ENCODE assay signal across 8 cellular contexts in the genomic region with DNA sequence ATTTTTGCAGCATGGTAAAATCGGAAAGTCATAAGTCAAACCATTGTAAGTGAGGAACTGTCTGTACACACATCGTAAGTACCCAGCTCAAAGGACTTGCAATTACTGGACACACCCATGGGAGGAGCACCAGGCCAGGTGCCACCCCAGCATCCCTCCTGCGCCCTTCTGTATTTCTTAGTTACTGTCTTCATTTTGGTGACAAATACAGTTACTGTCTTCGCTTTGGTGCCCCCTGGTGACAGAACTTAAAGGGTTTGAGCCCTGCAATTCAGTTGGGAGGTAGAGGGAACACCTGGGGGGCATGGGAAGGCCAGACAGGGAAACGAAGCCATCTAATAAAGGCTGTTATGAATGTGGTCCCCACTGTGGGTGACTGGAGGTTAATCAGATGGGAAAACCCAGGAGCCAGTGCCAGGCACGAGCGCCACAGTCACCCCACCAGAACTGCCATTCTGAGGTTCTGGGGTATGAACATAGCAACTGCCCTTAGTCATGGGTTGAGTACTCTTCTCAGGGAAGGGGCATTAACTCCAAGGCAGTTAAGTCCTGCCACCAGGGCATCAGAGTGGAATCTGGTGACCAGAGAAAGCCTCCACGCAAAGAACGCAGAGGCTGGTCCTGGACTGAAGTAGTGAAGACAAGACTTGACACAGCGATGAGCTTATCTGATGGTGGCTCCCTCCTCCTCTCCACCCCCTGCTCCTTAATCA.
DNase-seq lines count a peak whose midpoint lies in the region; ATAC-seq and TF ChIP-seq lines count a peak whose summit lies in the region.

No MANE protein-coding gene starts in this region.

- H3K27me3 ChIP-seq in DND-41 (ENCODE audit: insufficient read depth, low read length, poor library complexity), result no peaks in the 10 kb centered on the region
- H3K27me3 ChIP-seq in SU-DHL-6 (ENCODE audit: low read length), result no peaks in the 10 kb centered on the region
- H3K27me3 ChIP-seq in naive thymus-derived CD4-positive, alpha-beta T cell (ENCODE audit: control insufficient read depth in 2 of 2, insufficient read depth in 2 of 2, low read length in 2 of 2), result no peaks in the 10 kb centered on the region

- H4K20me1 ChIP-seq in DND-41 (ENCODE audit: insufficient read depth, low read length), result no peaks in the 10 kb centered on the region
- H4K20me1 ChIP-seq in SU-DHL-6 (ENCODE audit: low read depth, low read length), result no peaks in the 10 kb centered on the region

- POLR2A ChIA-PET in naive thymus-derived CD4-positive, alpha-beta T cell (lab: Charles Lee), result no interaction called here

- no peaks in the 10 kb centered on the region for H3K9me2 ChIP-seq in SU-DHL-6 (replicated peaks; ENCODE audit: insufficient read depth, low read length)

- no peaks in the 10 kb centered on the region for H3K36me3 Mint-ChIP-seq in naive thymus-derived CD4-positive, alpha-beta T cell

- H3K4me3 Mint-ChIP-seq in naive thymus-derived CD4-positive, alpha-beta T cell, result no peak overlapping the region

- no peak overlapping the region for H3K27ac Mint-ChIP-seq in naive thymus-derived CD4-positive, alpha-beta T cell

- peaks cover 3 to 32% (median 26%) of the 10 kb centered on the region in 5 donors for H3K27me3 Mint-ChIP-seq in naive thymus-derived CD4-positive, alpha-beta T cell

- H2AFZ ChIP-seq in DND-41 (ENCODE audit: low read depth, low read length) (no peak overlapping the region), SU-DHL-6 (ENCODE audit: low read depth, low read length, severe bottlenecking) (no peak overlapping the region)

- H3K4me2 ChIP-seq in DND-41 (ENCODE audit: insufficient read depth, low read length) (no peak overlapping the region), SU-DHL-6 (ENCODE audit: low read depth, low read length, poor library complexity, severe bottlenecking) (no peak overlapping the region)

- H3K9ac ChIP-seq in DND-41 (ENCODE audit: low read depth, low read length) (no peak overlapping the region), SU-DHL-6 (ENCODE audit: low read length) (no peak overlapping the region)

- DNase-seq in DND-41, result peak; percentile 53
- peak; percentile 2 for DNase-seq in HS-5 (ENCODE audit: low read depth)
- DNase-seq in choroid plexus epithelial cell (ENCODE audit: low read depth), result peak; percentile 40
- DNase-seq in naive thymus-derived CD4-positive, alpha-beta T cell, result peak in 4 of 9 donors; percentile 9 to 45 (median 13)
- no peak for DNase-seq in activated CD4-positive, CD25-positive, alpha-beta regulatory T cell treated with anti-CD3 and anti-CD28 coated beads, Interleukin-2, amount 50 U/mL, for 72 hours

- H3K27ac ChIP-seq in DND-41 (ENCODE audit: low read length), result no peak overlapping the region
- H3K27ac ChIP-seq in SU-DHL-6 (ENCODE audit: low read depth, low read length), result no peak overlapping the region
- no peak overlapping the region for H3K27ac ChIP-seq in naive thymus-derived CD4-positive, alpha-beta T cell (ENCODE audit: low read depth, low read length)

- intact Hi-C loops in naive thymus-derived CD4-positive, alpha-beta T cell (cut with micrococcal nuclease), result loop anchor here in 1 of 2 donors (1.0 to 2.0 kb wide), 2 partner anchors 140 to 613 kb away; partner anchors contain the start of gene PTPRU

- ATAC-seq in DND-41 (ENCODE audit: insufficient read depth, low read depth) (peak; percentile 49), HG03378 (IDR thresholded peaks at IDR 0.05; ENCODE audit: unreplicated experiment) (no peak), HG02970 (IDR thresholded peaks at IDR 0.05; ENCODE audit: low FRiP score, unreplicated experiment) (no peak)
- ATAC-seq in naive thymus-derived CD4-positive, alpha-beta T cell, result peak; percentile 52

- CTCF ChIA-PET in naive thymus-derived CD4-positive, alpha-beta T cell (lab: Charles Lee), result interaction anchor here (1.1 kb wide), 1 partner anchor 19 kb away, joined by 3 read pairs; no protein-coding TSS in a partner anchor

- H3K9me3 ChIP-seq in DND-41 (ENCODE audit: insufficient read depth, low read length, severe bottlenecking), result no peaks in the 10 kb centered on the region
- H3K9me3 ChIP-seq in SU-DHL-6 (ENCODE audit: insufficient read depth, low read length), result no peaks in the 10 kb centered on the region
- H3K9me3 ChIP-seq in naive thymus-derived CD4-positive, alpha-beta T cell (ENCODE audit: control insufficient read depth in 2 of 3, low read length in 3 of 3), result no peaks in the 10 kb centered on the region

- peaks cover 0 to 3% (median 0%) of the 10 kb centered on the region in 7 donors for H3K4me1 Mint-ChIP-seq in naive thymus-derived CD4-positive, alpha-beta T cell

- H3K4me1 ChIP-seq in DND-41 (ENCODE audit: insufficient read depth, low read length), result no peaks in the 10 kb centered on the region
- no peaks in the 10 kb centered on the region for H3K4me1 ChIP-seq in naive thymus-derived CD4-positive, alpha-beta T cell (ENCODE audit: control insufficient read depth in 2 of 2, insufficient read depth in 2 of 2, low read length in 2 of 2)

- H3K79me2 ChIP-seq in DND-41 (ENCODE audit: insufficient read depth, low read length) (no peaks in the 10 kb centered on the region), SU-DHL-6 (ENCODE audit: insufficient read depth, low read length) (no peaks in the 10 kb centered on the region)

- H3K4me3 ChIP-seq in DND-41 (ENCODE audit: low read depth in 1 of 2, low read length in 2 of 2), result no peak overlapping the region
- H3K4me3 ChIP-seq in SU-DHL-6 (ENCODE audit: insufficient read depth, low read length, poor library complexity, severe bottlenecking), result no peak overlapping the region
- no peak overlapping the region for H3K4me3 ChIP-seq in choroid plexus epithelial cell (ENCODE audit: low read depth, low read length)
- H3K4me3 ChIP-seq in naive thymus-derived CD4-positive, alpha-beta T cell (ENCODE audit: low read length), result no peak overlapping the region

- H3K9me3 Mint-ChIP-seq in naive thymus-derived CD4-positive, alpha-beta T cell, result peaks cover 0 to 5% (median 0%) of the 10 kb centered on the region in 11 donors

- no peaks in the 10 kb centered on the region for H3F3A ChIP-seq in SU-DHL-6 (ENCODE audit: insufficient read depth)

- TF ChIP-seq CTCF in DND-41 (IDR thresholded peaks at IDR 0.05; ENCODE audit: borderline replicate concordance, extremely low read depth, low read length, poor library complexity, severe bottlenecking), result peak; percentile 72
- peak; percentile 70 for TF ChIP-seq CTCF in SU-DHL-6 (IDR thresholded peaks at IDR 0.05; ENCODE audit: insufficient read depth, low read length, poor library complexity, severe bottlenecking)
- TF ChIP-seq CTCF in choroid plexus epithelial cell (conservative IDR thresholded peaks at IDR 0.05; ENCODE audit: low read depth, low read length), result peak; percentile 62

- no peaks in the 10 kb centered on the region for H3K36me3 ChIP-seq in DND-41 (ENCODE audit: insufficient read depth, low read length)
- H3K36me3 ChIP-seq in SU-DHL-6 (ENCODE audit: low read length), result no peaks in the 10 kb centered on the region
- no peaks in the 10 kb centered on the region for H3K36me3 ChIP-seq in naive thymus-derived CD4-positive, alpha-beta T cell (ENCODE audit: control insufficient read depth in 2 of 3, insufficient read depth in 3 of 3, low read length in 3 of 3)

Comparison
In these comparisons a context has a peak if more than half of its experiments do, and no peak if none do; other contexts are left out.
1. ATAC-seq: peak in DND-41 (single experiment) and naive thymus-derived CD4-positive, alpha-beta T cell (single experiment); none in HG03378 (single experiment) and HG02970 (single experiment).
2. Peak in every context shown above with its lines, with median percentiles within 50 percentile points of each other: CTCF ChIP-seq.